In the genomic region with DNA sequence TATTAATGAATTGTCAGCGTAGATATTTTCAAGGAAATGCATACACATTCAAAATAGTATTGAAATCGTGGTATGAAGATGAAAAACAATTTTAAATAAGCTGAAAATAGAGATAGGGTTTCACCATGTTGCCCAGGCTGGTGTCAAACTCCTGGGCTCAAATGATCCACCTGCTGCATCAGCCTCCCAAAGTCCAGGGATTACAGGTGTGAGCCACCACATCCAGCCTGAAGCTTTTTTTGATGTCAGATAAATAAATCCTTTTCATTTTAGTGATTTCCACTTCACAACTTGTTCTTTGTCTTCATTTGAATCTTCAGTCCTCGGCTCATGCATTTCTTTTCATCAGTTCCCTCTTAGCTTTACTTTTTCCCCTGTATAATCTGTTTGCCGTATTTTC, we compare ENCODE assay signal across 12 cellular contexts. TPM values are rescaled to one million over a fixed set of nuclear protein-coding genes. Genes with fewer than 3 reads are reported as not detected.
A peak's percentile ranks its signal among the peaks of the same experiment; 100 is the strongest.
DNase-seq lines count a peak whose midpoint lies in the region; ATAC-seq and TF ChIP-seq lines count a peak whose summit lies in the region.
"Had no signal": no experiment of that assay in that cellular context is flagged by ENCODE, and none has a peak within 500 bp of the region (broad histone marks: within the 10 kb centered on the region; RNA-seq: fewer than 3 reads in every experiment).

No MANE protein-coding gene starts in this region.

- H3K27ac ChIP-seq in SU-DHL-6 (ENCODE audit: low read depth, low read length) (no peak overlapping the region), fibroblast of lung (ENCODE audit: insufficient read depth, low read length) (no peak overlapping the region), sigmoid colon (no peak overlapping the region)
- H3K27ac ChIP-seq: RWPE1 had no signal

- no peaks in the 10 kb centered on the region for H3K9me3 ChIP-seq in SU-DHL-6 (ENCODE audit: insufficient read depth, low read length)
- no peaks in the 10 kb centered on the region for H3K9me3 ChIP-seq in fibroblast of lung (ENCODE audit: control insufficient read depth, insufficient read depth, low read depth, low read length)
- no peaks in the 10 kb centered on the region for H3K9me3 ChIP-seq in sigmoid colon

- peaks cover 27% of the 10 kb centered on the region for H3K36me3 Mint-ChIP-seq in activated CD4-positive, alpha-beta T cell treated with anti-CD3 and anti-CD28 coated beads for 36 hours (ENCODE audit: low read depth)
- H3K36me3 Mint-ChIP-seq in stimulated activated naive B cell treated with anti-CD40 and anti-IgM and Interleukin-4, amounts not matched to agents 10 μg/mL and 1 μg/mL and 100 μg/mL, for 72 hours, result peaks cover 16 to 24% of the 10 kb centered on the region in 2 donors

- H3K27ac Mint-ChIP-seq in activated CD4-positive, alpha-beta T cell treated with anti-CD3 and anti-CD28 coated beads for 36 hours, result peak overlapping the region; percentile 34
- H3K27ac Mint-ChIP-seq in stimulated activated naive B cell treated with anti-CD40 and anti-IgM and Interleukin-4, amounts not matched to agents 10 μg/mL and 1 μg/mL and 100 μg/mL, for 72 hours, result no peak overlapping the region

- WGBS in sigmoid colon, 2 donors, result 52 to 74% methylated on average over 4 of the region's 4 CpGs

- peak overlapping the region; percentile 93 for H3K4me3 ChIP-seq in SU-DHL-6 (ENCODE audit: insufficient read depth, low read length, poor library complexity, severe bottlenecking)
- peak overlapping the region in 1 of 4 experiments; percentile 97 for H3K4me3 ChIP-seq in fibroblast of lung (replicated peaks in 1 of 4; ENCODE audit: control extremely low read depth in 1 of 4, insufficient read depth in 1 of 4, low read depth in 3 of 4, low read length in 4 of 4)
- H3K4me3 ChIP-seq in sigmoid colon, result no peak overlapping the region

- intact Hi-C loops in activated CD4-positive, alpha-beta T cell treated with anti-CD3 and anti-CD28 coated beads for 36 hours (cut with DNase I, micrococcal nuclease), result loop anchor here (2.0 to 10.0 kb wide), 3 partner anchors 32 to 1780 kb away; a partner anchor contains a TSS
- intact Hi-C loops in sigmoid colon (cut with DNase I), result loop anchor here (5.0 kb wide), 1 partner anchor 57 kb away; no protein-coding TSS in a partner anchor

- H3K4me1 ChIP-seq in fibroblast of lung (ENCODE audit: control insufficient read depth, extremely low read depth, insufficient read depth, low read length) (peaks cover 2% of the 10 kb centered on the region), sigmoid colon (peaks cover 0 to 62% (median 46%) of the 10 kb centered on the region in 4 donors)

- peak overlapping the region; percentile 92 for H3K4me2 ChIP-seq in SU-DHL-6 (ENCODE audit: low read depth, low read length, poor library complexity, severe bottlenecking)
- peak overlapping the region; percentile 44 for H3K4me2 ChIP-seq in fibroblast of lung (ENCODE audit: extremely low read depth, insufficient read depth, low read length)

- H3K4me3 Mint-ChIP-seq in activated CD4-positive, alpha-beta T cell treated with anti-CD3 and anti-CD28 coated beads for 36 hours, result peak overlapping the region; percentile 42
- H3K4me3 Mint-ChIP-seq in stimulated activated naive B cell treated with anti-CD40 and anti-IgM and Interleukin-4, amounts not matched to agents 10 μg/mL and 1 μg/mL and 100 μg/mL, for 72 hours, result peak overlapping the region; percentile 11 to 36

- POLR2A ChIA-PET in activated CD4-positive, alpha-beta T cell treated with anti-CD3 and anti-CD28 coated beads for 36 hours (lab: Charles Lee), result no interaction called here

- ATAC-seq in activated CD4-positive, alpha-beta T cell treated with anti-CD3 and anti-CD28 coated beads for 36 hours, result no peak
- ATAC-seq in stimulated activated naive B cell treated with anti-CD40 and anti-IgM and Interleukin-4, amounts not matched to agents 10 μg/mL and 1 μg/mL and 100 μg/mL, for 72 hours (replicated peaks), result no peak
- ATAC-seq: sciatic nerve had no signal

- H4K20me1 ChIP-seq in SU-DHL-6 (ENCODE audit: low read depth, low read length) (peaks cover 65% of the 10 kb centered on the region), fibroblast of lung (ENCODE audit: control insufficient read depth, extremely low read depth, insufficient read depth, low read length) (peaks cover 11% of the 10 kb centered on the region)

- H3K9ac ChIP-seq in SU-DHL-6 (ENCODE audit: low read length) (peak overlapping the region; percentile 7; the same call in 1 of the 2 replicates), fibroblast of lung (ENCODE audit: insufficient read depth, low read length) (no peak overlapping the region)

- no peak for TF ChIP-seq POLR2A in sigmoid colon (IDR thresholded peaks at IDR 0.05)

- H3K36me3 ChIP-seq in SU-DHL-6 (ENCODE audit: low read length) (peaks cover 28% of the 10 kb centered on the region), fibroblast of lung (ENCODE audit: control insufficient read depth, insufficient read depth, low read length) (no peaks in the 10 kb centered on the region), sigmoid colon (no peaks in the 10 kb centered on the region)

- TF ChIP-seq EP300 in sigmoid colon (IDR thresholded peaks at IDR 0.05), result no peak

- H3K27me3 ChIP-seq in SU-DHL-6 (ENCODE audit: low read length) (no peaks in the 10 kb centered on the region), fibroblast of lung (ENCODE audit: control insufficient read depth, insufficient read depth, low read length) (no peaks in the 10 kb centered on the region), sigmoid colon (no peaks in the 10 kb centered on the region)

- no peaks in the 10 kb centered on the region for H3K9me3 Mint-ChIP-seq in activated CD4-positive, alpha-beta T cell treated with anti-CD3 and anti-CD28 coated beads for 36 hours (ENCODE audit: low read depth)
- no peaks in the 10 kb centered on the region for H3K9me3 Mint-ChIP-seq in stimulated activated naive B cell treated with anti-CD40 and anti-IgM and Interleukin-4, amounts not matched to agents 10 μg/mL and 1 μg/mL and 100 μg/mL, for 72 hours

- no peaks in the 10 kb centered on the region for H3K9me2 ChIP-seq in SU-DHL-6 (replicated peaks; ENCODE audit: insufficient read depth, low read length)

- H3K79me2 ChIP-seq in SU-DHL-6 (ENCODE audit: insufficient read depth, low read length) (peaks cover 95% of the 10 kb centered on the region), fibroblast of lung (ENCODE audit: control insufficient read depth, insufficient read depth, low read length) (peaks cover 92% of the 10 kb centered on the region)

- no peak for DNase-seq in activated CD4-positive, alpha-beta T cell treated with anti-CD3 and anti-CD28 coated beads for 36 hours
- no peak for DNase-seq in activated CD4-positive, alpha-beta T cell treated with anti-CD3 and anti-CD28 coated beads, Interleukin-2, amount 50 U/mL, for 1 hour
- no peak for DNase-seq in fibroblast of lung (ENCODE audit: low read depth in 2 of 2)
- DNase-seq in stimulated activated naive B cell treated with anti-CD40 and anti-IgM and Interleukin-4, amounts not matched to agents 10 μg/mL and 1 μg/mL and 100 μg/mL, for 72 hours, result no peak
- no peak for DNase-seq in sigmoid colon
- DNase-seq in stimulated activated CD4-positive, alpha-beta T cell treated with anti-CD3 and anti-CD28 coated beads, Interleukin-4, amount 100 ng/mL, for 4 hours, result no peak
- DNase-seq in pons (ENCODE audit: low spot score), result no peak
- DNase-seq: ACHN, NCI-H226 had no signal

- no peaks in the 10 kb centered on the region for H3K27me3 Mint-ChIP-seq in activated CD4-positive, alpha-beta T cell treated with anti-CD3 and anti-CD28 coated beads for 36 hours
- no peaks in the 10 kb centered on the region for H3K27me3 Mint-ChIP-seq in stimulated activated naive B cell treated with anti-CD40 and anti-IgM and Interleukin-4, amounts not matched to agents 10 μg/mL and 1 μg/mL and 100 μg/mL, for 72 hours

- CTCF ChIA-PET in activated CD4-positive, alpha-beta T cell treated with anti-CD3 and anti-CD28 coated beads for 36 hours (lab: Charles Lee), result interaction anchor here (0.6 to 1.4 kb wide), 5 partner anchors 16 to 50 kb away, joined by 3 to 5 read pairs (median 3); no protein-coding TSS in a partner anchor

- H3K4me1 Mint-ChIP-seq in activated CD4-positive, alpha-beta T cell treated with anti-CD3 and anti-CD28 coated beads for 36 hours, result peaks cover 56% of the 10 kb centered on the region
- peaks cover 17 to 59% of the 10 kb centered on the region in 2 donors for H3K4me1 Mint-ChIP-seq in stimulated activated naive B cell treated with anti-CD40 and anti-IgM and Interleukin-4, amounts not matched to agents 10 μg/mL and 1 μg/mL and 100 μg/mL, for 72 hours

- peaks cover 16% of the 10 kb centered on the region for H3F3A ChIP-seq in SU-DHL-6 (ENCODE audit: insufficient read depth)

- H2AFZ ChIP-seq in SU-DHL-6 (ENCODE audit: low read depth, low read length, severe bottlenecking), result no peak overlapping the region
- no peak overlapping the region for H2AFZ ChIP-seq in fibroblast of lung (ENCODE audit: low read length)

- TF ChIP-seq CTCF in SU-DHL-6 (IDR thresholded peaks at IDR 0.05; ENCODE audit: insufficient read depth, low read length, poor library complexity, severe bottlenecking) (no peak), fibroblast of lung (conservative IDR thresholded peaks at IDR 0.05 in 1 of 2, IDR thresholded peaks at IDR 0.05 in 1 of 2; ENCODE audit: low read depth in 1 of 2, low read length in 2 of 2) (no peak), sigmoid colon (IDR thresholded peaks at IDR 0.05) (no peak)

RNA-seq across cellular contexts. Expression of a gene that starts 4.6 kb away (rescaled TPM):
- 10 to 100 TPM; 34.8 to 47.6 TPM for total RNA-seq in activated CD4-positive, alpha-beta T cell treated with anti-CD3 and anti-CD28 coated beads for 36 hours
- total RNA-seq in fibroblast of lung, result 76.3 and 76.8 TPM in 2 replicates
- 32.7 and 35.3 TPM in 2 replicates for polyA plus RNA-seq in fibroblast of lung
- polyA plus RNA-seq in fibroblast of lung (2012), result 18.0 and 19.5 TPM in 2 replicates
- polyA minus RNA-seq in fibroblast of lung (ENCODE audit: low replicate concordance), result 18.2 and 34.5 TPM in 2 replicates
- total RNA-seq in sigmoid colon, result 10 to 100 TPM; 63.8 to 80.0 (median 71.6) TPM
- polyA plus RNA-seq in sigmoid colon, result 10 to 100 TPM in 2 of 3 donors, 1 to 10 TPM in 1; 8.4 to 20.8 (median 13.2) TPM
